Comparison of ENCODE assay signal across 8 cellular contexts in genomic region chr2:121647396-121647795, GRCh38. TPM values are rescaled to one million over a fixed set of nuclear protein-coding genes. Genes with fewer than 3 reads are reported as not detected.
DNase-seq lines count a peak whose midpoint lies in the region; ATAC-seq and TF ChIP-seq lines count a peak whose summit lies in the region.

No MANE protein-coding gene starts in this region.

- H3K27me3 Mint-ChIP-seq in activated naive CD4-positive, alpha-beta T cell treated with anti-CD3 and anti-CD28 coated beads for 36 hours (ENCODE audit: low read depth), result no peaks in the 10 kb centered on the region
- no peaks in the 10 kb centered on the region for H3K27me3 Mint-ChIP-seq in activated CD8-positive, alpha-beta T cell treated with anti-CD3 and anti-CD28 coated beads for 36 hours

- H3K9me3 Mint-ChIP-seq in activated naive CD4-positive, alpha-beta T cell treated with anti-CD3 and anti-CD28 coated beads for 36 hours, result no peaks in the 10 kb centered on the region
- H3K9me3 Mint-ChIP-seq in activated CD8-positive, alpha-beta T cell treated with anti-CD3 and anti-CD28 coated beads for 36 hours, result no peaks in the 10 kb centered on the region

- H3K4me3 ChIP-seq in iPS-20b (ENCODE audit: low read length), result peak overlapping the region; percentile 83
- peak overlapping the region; percentile 99 for H3K4me3 ChIP-seq in thoracic aorta

- no peak for DNase-seq in activated naive CD4-positive, alpha-beta T cell treated with anti-CD3 and anti-CD28 coated beads for 36 hours
- no peak for DNase-seq in activated naive CD4-positive, alpha-beta T cell treated with Interleukin-2 at 50 U/mL for 16 hours
- no peak for DNase-seq in activated CD8-positive, alpha-beta T cell treated with anti-CD3 and anti-CD28 coated beads for 36 hours
- DNase-seq in thoracic aorta (ENCODE audit: low spot score), result no peak
- DNase-seq in omental fat pad (ENCODE audit: low spot score), result no peak
- DNase-seq in left lobe of liver (ENCODE audit: low spot score), result no peak
- DNase-seq in T-helper 9 cell, result no peak

- no peak overlapping the region; the same call in 1 of the 2 replicates for H3K9ac ChIP-seq in iPS-20b (ENCODE audit: low read depth, low read length)

- peaks cover 24% of the 10 kb centered on the region for H3K36me3 Mint-ChIP-seq in activated naive CD4-positive, alpha-beta T cell treated with anti-CD3 and anti-CD28 coated beads for 36 hours (ENCODE audit: low read depth)
- peaks cover 31% of the 10 kb centered on the region for H3K36me3 Mint-ChIP-seq in activated CD8-positive, alpha-beta T cell treated with anti-CD3 and anti-CD28 coated beads for 36 hours (ENCODE audit: low read depth)

- peaks cover 54% of the 10 kb centered on the region for H3K4me1 Mint-ChIP-seq in activated naive CD4-positive, alpha-beta T cell treated with anti-CD3 and anti-CD28 coated beads for 36 hours (ENCODE audit: low read depth)
- peaks cover 51% of the 10 kb centered on the region for H3K4me1 Mint-ChIP-seq in activated CD8-positive, alpha-beta T cell treated with anti-CD3 and anti-CD28 coated beads for 36 hours (ENCODE audit: low read depth)

- no peak for ATAC-seq in activated CD8-positive, alpha-beta T cell treated with anti-CD3 and anti-CD28 coated beads for 36 hours
- ATAC-seq in thoracic aorta (ENCODE audit: insufficient number of reproducible peaks, low FRiP score, low read depth) (no peak), omental fat pad (ENCODE audit: low FRiP score) (no peak), left lobe of liver (no peak)

- H3K9me3 ChIP-seq in iPS-20b (ENCODE audit: insufficient read depth, low read depth, low read length) (no peaks in the 10 kb centered on the region), thoracic aorta (no peaks in the 10 kb centered on the region)

- H3K27ac ChIP-seq in iPS-20b (ENCODE audit: low read length), result no peak overlapping the region
- peak overlapping the region in 1 of 2 donors; percentile 96 for H3K27ac ChIP-seq in thoracic aorta

- H3K4me3 Mint-ChIP-seq in activated naive CD4-positive, alpha-beta T cell treated with anti-CD3 and anti-CD28 coated beads for 36 hours, result peak overlapping the region; percentile 98
- peak overlapping the region; percentile 93 for H3K4me3 Mint-ChIP-seq in activated CD8-positive, alpha-beta T cell treated with anti-CD3 and anti-CD28 coated beads for 36 hours

- intact Hi-C loops in activated naive CD4-positive, alpha-beta T cell treated with anti-CD3 and anti-CD28 coated beads for 36 hours (cut with micrococcal nuclease), result loop anchor here (5.0 to 10.0 kb wide), 2 partner anchors 1415 to 1893 kb away; partner anchors contain the start of gene PTPN4
- intact Hi-C loops in activated CD8-positive, alpha-beta T cell treated with anti-CD3 and anti-CD28 coated beads for 36 hours (cut with micrococcal nuclease), result loop anchor here (10.0 kb wide), 1 partner anchor 53 kb away; no protein-coding TSS in a partner anchor

- TF ChIP-seq CTCF in activated CD8-positive, alpha-beta T cell treated with anti-CD3 and anti-CD28 coated beads for 36 hours (IDR thresholded peaks at IDR 0.05), result no peak
- no peak for TF ChIP-seq CTCF in thoracic aorta (IDR thresholded peaks at IDR 0.05)
- no peak for TF ChIP-seq CTCF in omental fat pad (IDR thresholded peaks at IDR 0.05)

- H3K27me3 ChIP-seq in iPS-20b (ENCODE audit: insufficient read depth, low read length), result no peaks in the 10 kb centered on the region
- H3K27me3 ChIP-seq in thoracic aorta (replicated peaks; ENCODE audit: insufficient read depth), result no peaks in the 10 kb centered on the region

- CTCF ChIA-PET in activated naive CD4-positive, alpha-beta T cell treated with anti-CD3 and anti-CD28 coated beads for 36 hours (lab: Charles Lee), result no interaction called here
- CTCF ChIA-PET in activated CD8-positive, alpha-beta T cell treated with anti-CD3 and anti-CD28 coated beads for 36 hours (lab: Charles Lee), result interaction anchor here (1.4 to 4.3 kb wide), 4 partner anchors 10 to 116 kb away, joined by 3 to 22 read pairs (median 4); partner anchors contain the start of gene RNU4ATAC

- H3K4me1 ChIP-seq in iPS-20b (ENCODE audit: insufficient read depth, low read length) (peaks cover 7% of the 10 kb centered on the region; the same call in 1 of the 2 replicates), thoracic aorta (ENCODE audit: control insufficient read depth in 1 of 2, low read depth in 2 of 2) (peaks cover 13 to 39% of the 10 kb centered on the region in 2 donors)

- H3K36me3 ChIP-seq in iPS-20b (ENCODE audit: insufficient read depth, low read depth, low read length), result no peaks in the 10 kb centered on the region
- no peaks in the 10 kb centered on the region for H3K36me3 ChIP-seq in thoracic aorta

- H3K27ac Mint-ChIP-seq in activated naive CD4-positive, alpha-beta T cell treated with anti-CD3 and anti-CD28 coated beads for 36 hours, result no peak overlapping the region
- H3K27ac Mint-ChIP-seq in activated CD8-positive, alpha-beta T cell treated with anti-CD3 and anti-CD28 coated beads for 36 hours, result peak overlapping the region; percentile 98

- POLR2A ChIA-PET in activated CD8-positive, alpha-beta T cell treated with anti-CD3 and anti-CD28 coated beads for 36 hours (lab: Charles Lee), result interaction anchor here (1.4 to 5.2 kb wide), 4 partner anchors 13 to 117 kb away, joined by 4 to 84 read pairs (median 5); partner anchors contain the start of gene RNU4ATAC

RNA-seq across cellular contexts. Expression of gene CLASP1, which starts 1.9 kb away (rescaled TPM):
- total RNA-seq in activated naive CD4-positive, alpha-beta T cell treated with anti-CD3 and anti-CD28 coated beads for 36 hours, result 10 to 100 TPM; 47.3 to 51.5 TPM
- 10 to 100 TPM; 60.3 to 61.4 TPM for total RNA-seq in activated CD8-positive, alpha-beta T cell treated with anti-CD3 and anti-CD28 coated beads for 36 hours
- 100 to 1,000 TPM in 1 of 2 donors, 10 to 100 TPM in 1; 69.7 to 113 TPM for total RNA-seq in thoracic aorta
- 100 to 1,000 TPM in 1 of 4 donors, 10 to 100 TPM in 3; 56.2 to 114 (median 64.5) TPM for total RNA-seq in omental fat pad
- total RNA-seq in left lobe of liver, result 28.3 TPM
